1 cellular context compared by ENCODE assay signal in the genomic region with DNA sequence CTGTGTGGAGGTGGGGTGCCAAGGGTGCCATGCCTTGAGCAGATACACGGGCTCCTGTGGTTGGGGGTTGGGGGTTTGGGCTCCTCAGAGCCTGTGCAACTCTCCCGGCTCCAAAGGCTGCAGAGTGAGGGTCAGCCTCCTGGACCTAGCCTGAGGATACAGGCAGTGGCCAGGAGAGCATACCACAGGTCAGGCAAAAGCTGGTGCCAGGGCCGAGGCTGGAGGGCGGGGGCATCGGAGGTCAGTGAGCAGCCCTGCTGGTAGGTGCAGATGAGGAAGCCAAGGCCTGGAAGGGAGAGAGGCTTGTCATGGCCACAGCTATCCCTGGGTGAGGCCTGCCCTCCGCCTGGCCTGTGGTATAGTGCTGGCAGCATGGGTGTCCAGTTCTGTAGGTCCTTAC.
TF ChIP-seq lines count a peak whose summit lies in the region.

No MANE protein-coding gene starts in this region.

TF ChIP-seq in WTC11, 78 proteins besides CTCF, POLR2A, EP300 and RAD21:
- TF ChIP-seq FOXK1 (CRISPR knock-in tag; IDR thresholded peaks at IDR 0.05) (no peak), TCF7 (CRISPR knock-in tag; IDR thresholded peaks at IDR 0.05; ENCODE audit: low read depth) (no peak), MXD4 (CRISPR knock-in tag; IDR thresholded peaks at IDR 0.05; ENCODE audit: borderline replicate concordance) (no peak), FOXP1 (CRISPR knock-in tag; IDR thresholded peaks at IDR 0.05; ENCODE audit: borderline replicate concordance) (no peak), IRF2 (CRISPR knock-in tag; IDR thresholded peaks at IDR 0.05; ENCODE audit: borderline replicate concordance, low read depth) (no peak), FOXJ3 (CRISPR knock-in tag; IDR thresholded peaks at IDR 0.05; ENCODE audit: borderline replicate concordance) (no peak), CDX4 (CRISPR knock-in tag; IDR thresholded peaks at IDR 0.05; ENCODE audit: borderline replicate concordance) (no peak), NR2C2 (CRISPR knock-in tag; IDR thresholded peaks at IDR 0.05) (no peak), TP53 (CRISPR knock-in tag; IDR thresholded peaks at IDR 0.05) (no peak), ZNF281 (CRISPR knock-in tag; IDR thresholded peaks at IDR 0.05) (no peak), JUN (CRISPR knock-in tag; IDR thresholded peaks at IDR 0.05) (no peak), TEAD1 (CRISPR knock-in tag; IDR thresholded peaks at IDR 0.05) (no peak), CBFB (CRISPR knock-in tag; IDR thresholded peaks at IDR 0.05; ENCODE audit: low read depth) (no peak), NR1H2 (CRISPR knock-in tag; IDR thresholded peaks at IDR 0.05) (no peak), MYBL2 (CRISPR knock-in tag; IDR thresholded peaks at IDR 0.05) (no peak), GABPB1 (CRISPR knock-in tag; IDR thresholded peaks at IDR 0.05) (no peak), EMX1 (CRISPR knock-in tag; IDR thresholded peaks at IDR 0.05) (no peak)
- TF ChIP-seq, protein P1, sequence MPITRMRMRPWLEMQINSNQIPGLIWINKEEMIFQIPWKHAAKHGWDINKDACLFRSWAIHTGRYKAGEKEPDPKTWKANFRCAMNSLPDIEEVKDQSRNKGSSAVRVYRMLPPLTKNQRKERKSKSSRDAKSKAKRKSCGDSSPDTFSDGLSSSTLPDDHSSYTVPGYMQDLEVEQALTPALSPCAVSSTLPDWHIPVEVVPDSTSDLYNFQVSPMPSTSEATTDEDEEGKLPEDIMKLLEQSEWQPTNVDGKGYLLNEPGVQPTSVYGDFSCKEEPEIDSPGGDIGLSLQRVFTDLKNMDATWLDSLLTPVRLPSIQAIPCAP (CRISPR knock-in tag; IDR thresholded peaks at IDR 0.05), result no peak
- TF ChIP-seq, protein P2, sequence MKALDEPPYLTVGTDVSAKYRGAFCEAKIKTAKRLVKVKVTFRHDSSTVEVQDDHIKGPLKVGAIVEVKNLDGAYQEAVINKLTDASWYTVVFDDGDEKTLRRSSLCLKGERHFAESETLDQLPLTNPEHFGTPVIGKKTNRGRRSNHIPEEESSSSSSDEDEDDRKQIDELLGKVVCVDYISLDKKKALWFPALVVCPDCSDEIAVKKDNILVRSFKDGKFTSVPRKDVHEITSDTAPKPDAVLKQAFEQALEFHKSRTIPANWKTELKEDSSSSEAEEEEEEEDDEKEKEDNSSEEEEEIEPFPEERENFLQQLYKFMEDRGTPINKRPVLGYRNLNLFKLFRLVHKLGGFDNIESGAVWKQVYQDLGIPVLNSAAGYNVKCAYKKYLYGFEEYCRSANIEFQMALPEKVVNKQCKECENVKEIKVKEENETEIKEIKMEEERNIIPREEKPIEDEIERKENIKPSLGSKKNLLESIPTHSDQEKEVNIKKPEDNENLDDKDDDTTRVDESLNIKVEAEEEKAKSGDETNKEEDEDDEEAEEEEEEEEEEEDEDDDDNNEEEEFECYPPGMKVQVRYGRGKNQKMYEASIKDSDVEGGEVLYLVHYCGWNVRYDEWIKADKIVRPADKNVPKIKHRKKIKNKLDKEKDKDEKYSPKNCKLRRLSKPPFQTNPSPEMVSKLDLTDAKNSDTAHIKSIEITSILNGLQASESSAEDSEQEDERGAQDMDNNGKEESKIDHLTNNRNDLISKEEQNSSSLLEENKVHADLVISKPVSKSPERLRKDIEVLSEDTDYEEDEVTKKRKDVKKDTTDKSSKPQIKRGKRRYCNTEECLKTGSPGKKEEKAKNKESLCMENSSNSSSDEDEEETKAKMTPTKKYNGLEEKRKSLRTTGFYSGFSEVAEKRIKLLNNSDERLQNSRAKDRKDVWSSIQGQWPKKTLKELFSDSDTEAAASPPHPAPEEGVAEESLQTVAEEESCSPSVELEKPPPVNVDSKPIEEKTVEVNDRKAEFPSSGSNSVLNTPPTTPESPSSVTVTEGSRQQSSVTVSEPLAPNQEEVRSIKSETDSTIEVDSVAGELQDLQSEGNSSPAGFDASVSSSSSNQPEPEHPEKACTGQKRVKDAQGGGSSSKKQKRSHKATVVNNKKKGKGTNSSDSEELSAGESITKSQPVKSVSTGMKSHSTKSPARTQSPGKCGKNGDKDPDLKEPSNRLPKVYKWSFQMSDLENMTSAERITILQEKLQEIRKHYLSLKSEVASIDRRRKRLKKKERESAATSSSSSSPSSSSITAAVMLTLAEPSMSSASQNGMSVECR (CRISPR knock-in tag; IDR thresholded peaks at IDR 0.05; ENCODE audit: borderline replicate concordance), result no peak
- TF ChIP-seq, protein P3, sequence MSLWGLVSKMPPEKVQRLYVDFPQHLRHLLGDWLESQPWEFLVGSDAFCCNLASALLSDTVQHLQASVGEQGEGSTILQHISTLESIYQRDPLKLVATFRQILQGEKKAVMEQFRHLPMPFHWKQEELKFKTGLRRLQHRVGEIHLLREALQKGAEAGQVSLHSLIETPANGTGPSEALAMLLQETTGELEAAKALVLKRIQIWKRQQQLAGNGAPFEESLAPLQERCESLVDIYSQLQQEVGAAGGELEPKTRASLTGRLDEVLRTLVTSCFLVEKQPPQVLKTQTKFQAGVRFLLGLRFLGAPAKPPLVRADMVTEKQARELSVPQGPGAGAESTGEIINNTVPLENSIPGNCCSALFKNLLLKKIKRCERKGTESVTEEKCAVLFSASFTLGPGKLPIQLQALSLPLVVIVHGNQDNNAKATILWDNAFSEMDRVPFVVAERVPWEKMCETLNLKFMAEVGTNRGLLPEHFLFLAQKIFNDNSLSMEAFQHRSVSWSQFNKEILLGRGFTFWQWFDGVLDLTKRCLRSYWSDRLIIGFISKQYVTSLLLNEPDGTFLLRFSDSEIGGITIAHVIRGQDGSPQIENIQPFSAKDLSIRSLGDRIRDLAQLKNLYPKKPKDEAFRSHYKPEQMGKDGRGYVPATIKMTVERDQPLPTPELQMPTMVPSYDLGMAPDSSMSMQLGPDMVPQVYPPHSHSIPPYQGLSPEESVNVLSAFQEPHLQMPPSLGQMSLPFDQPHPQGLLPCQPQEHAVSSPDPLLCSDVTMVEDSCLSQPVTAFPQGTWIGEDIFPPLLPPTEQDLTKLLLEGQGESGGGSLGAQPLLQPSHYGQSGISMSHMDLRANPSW (CRISPR knock-in tag; conservative IDR thresholded peaks at IDR 0.05; ENCODE audit: low read depth), result no peak
